ENCODE assay signal across 14 cellular contexts in genomic region chr12:2750185-2750584, GRCh38. TPM values are rescaled to one million over a fixed set of nuclear protein-coding genes. Genes with fewer than 3 reads are reported as not detected.
DNase-seq lines count a peak whose midpoint lies in the region; ATAC-seq, FAIRE-seq and TF ChIP-seq lines count a peak whose summit lies in the region.
"Had no signal": no experiment of that assay in that cellular context is flagged by ENCODE, and none has a peak within 500 bp of the region (broad histone marks: within the 10 kb centered on the region; RNA-seq: fewer than 3 reads in every experiment).

No MANE protein-coding gene starts in this region.

- no peak overlapping the region for H3K4me3 Mint-ChIP-seq in GM23338
- H3K4me3 Mint-ChIP-seq: CD4-positive, alpha-beta memory T cell had no signal

- H3K4me1 Mint-ChIP-seq in GM23338, result peaks cover 48% of the 10 kb centered on the region

- H3K27ac ChIP-seq in GM23338 (ENCODE audit: low read depth), result no peak overlapping the region

- H3K4me3 ChIP-seq in GM23338, result no peak overlapping the region
- H3K4me3 ChIP-seq: HAP-1 had no signal

- H3K36me3 Mint-ChIP-seq in GM23338 (ENCODE audit: low read depth), result no peaks in the 10 kb centered on the region
- H3K36me3 Mint-ChIP-seq: CD4-positive, alpha-beta memory T cell had no signal

- no peaks in the 10 kb centered on the region for H4K20me1 ChIP-seq in GM23338 (replicated peaks; ENCODE audit: insufficient read depth)

- H3K9me2 ChIP-seq in GM23338 (ENCODE audit: insufficient read depth), result 0 out of 2 replicates have a peak, but pooled peaks cover 3% of the 10 kb centered on the region

- H3K27me3 ChIP-seq in GM23338 (ENCODE audit: insufficient read depth), result peaks cover 18% of the 10 kb centered on the region

- peak overlapping the region; percentile 51; the same call in 1 of the 2 replicates for H3K4me2 ChIP-seq in GM23338

- H3K36me3 ChIP-seq in GM23338 (ENCODE audit: insufficient read depth), result no peaks in the 10 kb centered on the region
- H3K36me3 ChIP-seq: HAP-1 had no signal

- no peaks in the 10 kb centered on the region for H3K79me2 ChIP-seq in GM23338 (replicated peaks; ENCODE audit: insufficient read depth)

- H3K27me3 Mint-ChIP-seq in GM23338 (ENCODE audit: insufficient read depth, low read depth, poor library complexity), result peaks cover 16% of the 10 kb centered on the region

- no peak for FAIRE-seq in RCC 7860 (lab: Jason Lieb, UNC)
- FAIRE-seq: G401.6, GM12892 had no signal

- no peaks in the 10 kb centered on the region for H3F3A ChIP-seq in GM23338 (replicated peaks; ENCODE audit: low read depth)

- DNase-seq in GM23338 (ENCODE audit: low spot score) (no peak), ecto neural progenitor cell (ENCODE audit: low spot score) (peak; percentile 41), mesenteric fat pad (ENCODE audit: low spot score) (peak; percentile 65), 8988T (no peak), RCC 7860 (ENCODE audit: low spot score) (no peak), HCEC 1CT (no peak)
- DNase-seq: C1 segment of cervical spinal cord; Calu3; CD4-positive, alpha-beta memory T cell; COR-L47; DND-41 had no signal

- H3K27ac Mint-ChIP-seq in GM23338, result no peak overlapping the region

- no peak for ATAC-seq in GM23338

- no peak overlapping the region for H2AFZ ChIP-seq in GM23338

- no peak for TF ChIP-seq CTCF in GM23338 (conservative IDR thresholded peaks at IDR 0.05; ENCODE audit: low read depth in 2 of 2)

- no peaks in the 10 kb centered on the region for H3K9me3 Mint-ChIP-seq in GM23338

- peaks cover 48% of the 10 kb centered on the region for H3K4me1 ChIP-seq in GM23338 (ENCODE audit: insufficient read depth)
- H3K4me1 ChIP-seq: HAP-1 had no signal

TF ChIP-seq in GM23338, 12 proteins besides CTCF, POLR2A, EP300 and RAD21:
- TF ChIP-seq JUNB (IDR thresholded peaks at IDR 0.05; ENCODE audit: unreplicated experiment) (no peak), STAT1 (IDR thresholded peaks at IDR 0.05; ENCODE audit: unreplicated experiment) (no peak), POLR2AphosphoS5 (IDR thresholded peaks at IDR 0.05; ENCODE audit: low read depth) (no peak), ZNF462 (CRISPR knock-in tag; IDR thresholded peaks at IDR 0.05) (no peak), CREB1 (CRISPR knock-in tag; IDR thresholded peaks at IDR 0.05; ENCODE audit: low read depth) (no peak), EZH2phosphoT487 (IDR thresholded peaks at IDR 0.05; ENCODE audit: unreplicated experiment) (no peak), NANOG (IDR thresholded peaks at IDR 0.05; ENCODE audit: borderline replicate concordance) (no peak), ZNF331 (CRISPR knock-in tag; IDR thresholded peaks at IDR 0.05; ENCODE audit: low read depth) (no peak), EZH2 (IDR thresholded peaks at IDR 0.05; ENCODE audit: low read depth, unreplicated experiment) (no peak), ZNF114 (CRISPR knock-in tag; IDR thresholded peaks at IDR 0.05) (no peak), REST (IDR thresholded peaks at IDR 0.05; ENCODE audit: unreplicated experiment) (no peak)
- TF ChIP-seq, protein P1, sequence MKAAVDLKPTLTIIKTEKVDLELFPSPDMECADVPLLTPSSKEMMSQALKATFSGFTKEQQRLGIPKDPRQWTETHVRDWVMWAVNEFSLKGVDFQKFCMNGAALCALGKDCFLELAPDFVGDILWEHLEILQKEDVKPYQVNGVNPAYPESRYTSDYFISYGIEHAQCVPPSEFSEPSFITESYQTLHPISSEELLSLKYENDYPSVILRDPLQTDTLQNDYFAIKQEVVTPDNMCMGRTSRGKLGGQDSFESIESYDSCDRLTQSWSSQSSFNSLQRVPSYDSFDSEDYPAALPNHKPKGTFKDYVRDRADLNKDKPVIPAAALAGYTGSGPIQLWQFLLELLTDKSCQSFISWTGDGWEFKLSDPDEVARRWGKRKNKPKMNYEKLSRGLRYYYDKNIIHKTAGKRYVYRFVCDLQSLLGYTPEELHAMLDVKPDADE (IDR thresholded peaks at IDR 0.05), result no peak

RNA-seq across cellular contexts. Expression of gene FKBP4, which starts 44.6 kb away (rescaled TPM):
- total RNA-seq in GM23338 (2014; rRNA removed; shearing (Covaris generic)), result 203 and 223 TPM in 2 replicates
- 117 and 126 TPM in 2 replicates for polyA plus RNA-seq in GM23338 (2016; fragmentation: Nextera tagmentation; extraction: Ambion mirVana)
- 51.3 TPM for total RNA-seq in mesenteric fat pad

Comparison
In these comparisons a context has a peak if more than half of its experiments do, and no peak if none do; other contexts are left out.
1. DNase-seq: peak in ecto neural progenitor cell (single experiment) and mesenteric fat pad (single experiment); none in GM23338 (single experiment), 8988T (single experiment), RCC 7860 (single experiment) and HCEC 1CT (single experiment).